9 cellular contexts compared by ENCODE assay signal in the genomic region with DNA sequence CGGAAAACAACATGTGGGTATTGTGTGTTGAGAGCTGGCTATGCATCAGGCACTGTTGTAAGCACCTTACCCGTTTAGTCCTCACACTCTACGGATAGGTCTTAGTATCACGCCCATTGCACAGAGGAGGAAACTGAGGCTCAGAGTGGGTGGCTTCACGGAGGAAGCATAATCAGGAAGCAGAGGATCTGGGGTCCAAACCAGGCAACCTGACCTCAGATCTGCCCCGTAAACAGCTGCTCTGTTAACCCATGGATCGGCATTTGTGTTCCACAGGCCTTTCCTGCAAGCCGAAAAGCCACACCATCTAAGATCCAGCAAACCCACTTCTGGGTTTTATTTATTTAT.
DNase-seq lines count a peak whose midpoint lies in the region; ATAC-seq lines count a peak whose summit lies in the region.
"Had no signal": no experiment of that assay in that cellular context is flagged by ENCODE, and none has a peak within 500 bp of the region (broad histone marks: within the 10 kb centered on the region; RNA-seq: fewer than 3 reads in every experiment).

No MANE protein-coding gene starts in this region.

- no peak overlapping the region for H3K27ac Mint-ChIP-seq in central memory CD8-positive, alpha-beta T cell (ENCODE audit: low read depth)

- H3K18ac ChIP-seq in mesenchymal stem cell (ENCODE audit: low read depth in 1 of 2, low read length in 2 of 2), result peak overlapping the region; percentile 93 to 97

- peaks cover 42% of the 10 kb centered on the region for H3K4me1 Mint-ChIP-seq in central memory CD8-positive, alpha-beta T cell

- no peak for ATAC-seq in central memory CD8-positive, alpha-beta T cell (replicated peaks; ENCODE audit: extremely low read depth, poor library complexity, severe bottlenecking)
- ATAC-seq: foreskin keratinocyte had no signal

- peak overlapping the region; percentile 98 to 99 for H2BK12ac ChIP-seq in mesenchymal stem cell (ENCODE audit: low read length in 2 of 2)

- peak overlapping the region; percentile 93 for H2AK5ac ChIP-seq in mesenchymal stem cell (ENCODE audit: low read length, severe bottlenecking)

- peak overlapping the region; percentile 60 for H3K9ac ChIP-seq in Karpas-422 (ENCODE audit: low read length)
- H3K9ac ChIP-seq in mesenchymal stem cell (ENCODE audit: low read length), result peak overlapping the region; percentile 56

- H2BK5ac ChIP-seq in mesenchymal stem cell (ENCODE audit: low read depth, low read length, poor library complexity, severe bottlenecking), result no peak overlapping the region

- H3K9me3 ChIP-seq in Karpas-422 (ENCODE audit: low read length) (peaks cover 30% of the 10 kb centered on the region), mesenchymal stem cell (ENCODE audit: control insufficient read depth, low read length) (peaks cover 9% of the 10 kb centered on the region), thymus (ENCODE audit: control insufficient read depth) (peaks cover 1% of the 10 kb centered on the region)

- H4K91ac ChIP-seq in mesenchymal stem cell (ENCODE audit: low read length), result peak overlapping the region; percentile 95

- H3K4me3 ChIP-seq in Karpas-422 (ENCODE audit: low read length), result peak overlapping the region; percentile 10; the same call in 1 of the 2 replicates
- H3K4me3 ChIP-seq in mesenchymal stem cell (ENCODE audit: insufficient read depth in 1 of 2, low read depth in 1 of 2, low read length in 2 of 2), result no peak overlapping the region
- no peak overlapping the region for H3K4me3 ChIP-seq in thymus (ENCODE audit: low read length)

- H3K4me2 ChIP-seq in Karpas-422 (ENCODE audit: low read depth, low read length, poor library complexity, severe bottlenecking), result peak overlapping the region; percentile 30
- H3K4me2 ChIP-seq in mesenchymal stem cell (ENCODE audit: low read length, poor library complexity, severe bottlenecking), result no peak overlapping the region

- no peaks in the 10 kb centered on the region for H3K9me2 ChIP-seq in Karpas-422 (replicated peaks; ENCODE audit: insufficient read depth, low read length)

- H3K27me3 ChIP-seq in Karpas-422 (ENCODE audit: low read length), result no peaks in the 10 kb centered on the region
- peaks cover 0 to 22% of the 10 kb centered on the region in 2 experiments for H3K27me3 ChIP-seq in mesenchymal stem cell (ENCODE audit: control insufficient read depth in 1 of 2, insufficient read depth in 1 of 2, low read length in 2 of 2)
- H3K27me3 ChIP-seq in thymus (ENCODE audit: control insufficient read depth, insufficient read depth), result no peaks in the 10 kb centered on the region

- peaks cover 27% of the 10 kb centered on the region for H3K27me3 Mint-ChIP-seq in central memory CD8-positive, alpha-beta T cell

- H3K36me3 Mint-ChIP-seq in central memory CD8-positive, alpha-beta T cell (ENCODE audit: insufficient read depth), result peaks cover 2% of the 10 kb centered on the region

- H3K27ac ChIP-seq in Karpas-422 (ENCODE audit: low read length), result peak overlapping the region; percentile 98
- H3K27ac ChIP-seq in mesenchymal stem cell (ENCODE audit: low read length, poor library complexity, severe bottlenecking), result peak overlapping the region; percentile 64
- peak overlapping the region; percentile 72 for H3K27ac ChIP-seq in thymus (ENCODE audit: low read depth)
- H3K27ac ChIP-seq: foreskin keratinocyte had no signal

- WGBS in mesenchymal stem cell, result 91% methylated on average over 7 of the region's 8 CpGs
- 26% methylated on average over 8 of the region's 8 CpGs for WGBS in thymus

- H2BK15ac ChIP-seq in mesenchymal stem cell (ENCODE audit: low read depth, poor library complexity, severe bottlenecking), result peak overlapping the region; percentile 41

- H3K79me1 ChIP-seq in mesenchymal stem cell (replicated peaks; ENCODE audit: low read length, poor library complexity, severe bottlenecking), result no peaks in the 10 kb centered on the region

- H2AFZ ChIP-seq in Karpas-422 (ENCODE audit: low read length), result peak overlapping the region; percentile 35; the same call in 1 of the 2 replicates
- no peak overlapping the region for H2AFZ ChIP-seq in mesenchymal stem cell (ENCODE audit: low read depth, low read length)

- H3K14ac ChIP-seq in mesenchymal stem cell (ENCODE audit: low read length in 2 of 2), result peak overlapping the region in 1 of 2 experiments; percentile 94

- peaks cover 7% of the 10 kb centered on the region; the same call in 1 of the 2 replicates for H3K36me3 ChIP-seq in Karpas-422 (ENCODE audit: insufficient read depth, low read length)
- no peaks in the 10 kb centered on the region for H3K36me3 ChIP-seq in mesenchymal stem cell (ENCODE audit: control insufficient read depth in 1 of 2, insufficient read depth in 2 of 2, low read depth in 1 of 2, low read length in 2 of 2)
- H3K36me3 ChIP-seq in thymus (ENCODE audit: control insufficient read depth, insufficient read depth), result no peaks in the 10 kb centered on the region

- no peaks in the 10 kb centered on the region for H3K79me2 ChIP-seq in Karpas-422 (ENCODE audit: low read length)

- DNase-seq in Karpas-422 (no peak), mesenchymal stem cell (no peak), NCI-H69 (lab: John Stamatoyannopoulos, UW) (no peak), DMS 273 (lab: John Stamatoyannopoulos, UW; ENCODE audit: unreplicated experiment) (no peak), NCI-H526 (lab: John Stamatoyannopoulos, UW) (no peak)
- no peak for DNase-seq in central memory CD8-positive, alpha-beta T cell (ENCODE audit: low spot score in 2 of 2)
- DNase-seq: activated T-cell treated with anti-CD3 and anti-CD28 coated beads, Interleukin-2, amount 50 U/mL, for 4 hours; foreskin keratinocyte had no signal

- peaks cover 75% of the 10 kb centered on the region for H3K4me1 ChIP-seq in Karpas-422 (ENCODE audit: low read length)
- H3K4me1 ChIP-seq in mesenchymal stem cell (ENCODE audit: control insufficient read depth, insufficient read depth, low read depth, low read length), result peaks cover 37% of the 10 kb centered on the region
- peaks cover 11% of the 10 kb centered on the region for H3K4me1 ChIP-seq in thymus (ENCODE audit: control insufficient read depth, insufficient read depth, low read length)
- H3K4me1 ChIP-seq: foreskin keratinocyte had no signal

- H3K4me3 Mint-ChIP-seq in central memory CD8-positive, alpha-beta T cell, result peak overlapping the region; percentile 59
- H3K4me3 Mint-ChIP-seq: activated T-cell treated with anti-CD3 and anti-CD28 coated beads, Interleukin-2, amount 50 U/mL, for 4 hours had no signal

- H4K8ac ChIP-seq in mesenchymal stem cell (ENCODE audit: low read length), result peak overlapping the region; percentile 86

- peak overlapping the region in 1 of 2 experiments; percentile 23 for H3K23ac ChIP-seq in mesenchymal stem cell (ENCODE audit: low read length in 2 of 2)

- H4K20me1 ChIP-seq in Karpas-422 (ENCODE audit: insufficient read depth, low read depth, low read length), result no peaks in the 10 kb centered on the region

- H3K9me3 Mint-ChIP-seq in central memory CD8-positive, alpha-beta T cell, result no peaks in the 10 kb centered on the region
- H3K9me3 Mint-ChIP-seq: activated T-cell treated with anti-CD3 and anti-CD28 coated beads, Interleukin-2, amount 50 U/mL, for 4 hours had no signal

- peak overlapping the region; percentile 87 for H2BK120ac ChIP-seq in mesenchymal stem cell (ENCODE audit: low read depth, low read length)

- H3K4ac ChIP-seq in mesenchymal stem cell (ENCODE audit: low read depth in 1 of 2, low read length in 2 of 2), result peak overlapping the region; percentile 88 to 93
